Comparison of ENCODE assay signal across 13 cellular contexts in genomic region chr17:76132574-76133338, GRCh38. TPM values are rescaled to one million over a fixed set of nuclear protein-coding genes. Genes with fewer than 3 reads are reported as not detected.
DNase-seq lines count a peak whose midpoint lies in the region; ATAC-seq, FAIRE-seq and TF ChIP-seq lines count a peak whose summit lies in the region.
"Had no signal": no experiment of that assay in that cellular context is flagged by ENCODE, and none has a peak within 500 bp of the region (broad histone marks: within the 10 kb centered on the region; RNA-seq: fewer than 3 reads in every experiment).

No MANE protein-coding gene starts in this region.

- no peak for TF ChIP-seq POLR2A in ovary (IDR thresholded peaks at IDR 0.05)

- FAIRE-seq in kidney (lab: Jason Lieb, UNC) = no peak
- FAIRE-seq: A204.1, K562 had no signal

- DNase-seq in NCI-H2171 treated with DMSO at 0.1 percent for 48 hours (lab: John Stamatoyannopoulos, UW) = peak; percentile 33
- no peak for DNase-seq in NCI-H2171 (lab: John Stamatoyannopoulos, UW)
- peak; percentile 60 for DNase-seq in RWPE1 (ENCODE audit: low spot score)
- peak; percentile 92 for DNase-seq in kidney
- no peak for DNase-seq in ovary
- no peak for DNase-seq in posterior vena cava (ENCODE audit: low spot score)
- DNase-seq: stimulated activated CD4-positive, alpha-beta T cell treated with anti-CD3 and anti-CD28 coated beads, Interleukin-4, amount 100 ng/mL, for 1 hour had no signal

- H3K9ac ChIP-seq in kidney (ENCODE audit: low read length in 2 of 2) = no peak overlapping the region

- H3K9me3 ChIP-seq in kidney (ENCODE audit: control insufficient read depth in 1 of 2, low read length in 2 of 2) (no peaks in the 10 kb centered on the region), ovary (no peaks in the 10 kb centered on the region)
- H3K9me3 ChIP-seq: suprapubic skin had no signal

- H3K4me3 ChIP-seq in kidney (ENCODE audit: low read length in 2 of 2) (no peak overlapping the region), ovary (no peak overlapping the region)
- H3K4me3 ChIP-seq: K562, suprapubic skin had no signal

- 34 to 36% (median 34%) methylated on average over 14 to 21 of the region's 21 CpGs for WGBS in ovary, 3 donors

- intact Hi-C loops in kidney (cut with DNase I) (no loop called here), ovary (cut with DNase I) (no loop called here), posterior vena cava (cut with DNase I) (loop anchor here in 1 of 2 donors (5.0 kb wide), 1 partner anchor 45 kb away; no protein-coding TSS in a partner anchor)

- POLR2A ChIA-PET in RWPE1 (lab: Yijun Ruan, JAX; ENCODE audit: low non-redundant PET) = interaction anchor here (0.6 kb wide), 1 partner anchor 360 kb away, joined by 3 read pairs; no protein-coding TSS in a partner anchor

- H3K27me3 ChIP-seq in ovary = peaks cover 2% of the 10 kb centered on the region

- CTCF ChIA-PET in RWPE1 (lab: Yijun Ruan, JAX) = interaction anchor here (0.6 to 1.6 kb wide), 4 partner anchors 11 to 320 kb away, joined by 3 to 6 read pairs (median 4); no protein-coding TSS in a partner anchor

- H3K4me1 ChIP-seq in kidney (ENCODE audit: control insufficient read depth in 1 of 2, insufficient read depth in 1 of 2, low read depth in 1 of 2, low read length in 2 of 2) (peaks cover 0 to 4% of the 10 kb centered on the region in 2 donors), ovary (ENCODE audit: insufficient read depth) (no peaks in the 10 kb centered on the region)

- no peak for ATAC-seq in GM19324 (IDR thresholded peaks at IDR 0.05; ENCODE audit: low FRiP score, unreplicated experiment)
- no peak for ATAC-seq in GM18520 (IDR thresholded peaks at IDR 0.05; ENCODE audit: unreplicated experiment)
- ATAC-seq: K562; natural killer cell treated with Interleukin-12 subunit alpha and Interleukin-12 subunit beta and Interleukin-15 and Interleukin-18, amount 100 ng/mL, for 72 hours had no signal

- H3K27ac ChIP-seq in RWPE1 = no peak overlapping the region
- no peak overlapping the region for H3K27ac ChIP-seq in kidney (ENCODE audit: low read depth in 2 of 2, low read length in 2 of 2)
- no peak overlapping the region for H3K27ac ChIP-seq in ovary
- H3K27ac ChIP-seq: suprapubic skin had no signal

- no peak for TF ChIP-seq EP300 in ovary (IDR thresholded peaks at IDR 0.05)

- H3K36me3 ChIP-seq in kidney (ENCODE audit: control insufficient read depth in 1 of 2, insufficient read depth in 2 of 2, low read length in 2 of 2) (no peaks in the 10 kb centered on the region), ovary (no peaks in the 10 kb centered on the region)
- H3K36me3 ChIP-seq: suprapubic skin had no signal

- TF ChIP-seq CTCF in RWPE1 (conservative IDR thresholded peaks at IDR 0.05; ENCODE audit: low read depth) (no peak), kidney (IDR thresholded peaks at IDR 0.05; ENCODE audit: borderline replicate concordance, extremely low read depth, insufficient read depth) (no peak), ovary (IDR thresholded peaks at IDR 0.05) (no peak)

RNA-seq across cellular contexts. Expression of gene FOXJ1, which starts 8.3 kb away (rescaled TPM):
- total RNA-seq in kidney (6.8 TPM), ovary (100 to 1,000 TPM in 1 of 7 donors, 1 to 10 TPM in 4, under 1 TPM in 1, not detected in 1; 0.28 to 168 (median 6.9) TPM), posterior vena cava (not detected)
- polyA plus RNA-seq in kidney (ENCODE audit: insufficient read depth, low read depth, low replicate concordance) (3.4 TPM), ovary (under 1 TPM in 1 of 2 donors, not detected in 1; 0.23 TPM)
- polyA plus RNA-seq: K562 had no signal

RNA-seq across cellular contexts. Expression of gene EXOC7, which starts 29.2 kb away (rescaled TPM):
- total RNA-seq in kidney (143 TPM), ovary (100 to 1,000 TPM in 5 of 7 donors, 10 to 100 TPM in 2; 46.9 to 121 (median 115) TPM), posterior vena cava (10 to 100 TPM; 94.5 to 98.2 TPM)
- polyA plus RNA-seq in kidney (ENCODE audit: insufficient read depth, low read depth, low replicate concordance) (83.2 TPM), ovary (10 to 100 TPM; 54.0 to 94.8 TPM)

RNA-seq across cellular contexts. Expression of gene ZACN, which starts 53.8 kb away (rescaled TPM):
- total RNA-seq in kidney = 0.22 TPM
- not detected for polyA plus RNA-seq in kidney (ENCODE audit: insufficient read depth, low read depth, low replicate concordance)
- under 1 TPM in 3 of 7 donors, not detected in 4; 0.10 to 0.52 (median 0.34) TPM for total RNA-seq in ovary
- polyA plus RNA-seq in ovary = 1 to 10 TPM in 1 of 2 donors, not detected in 1; 1.1 TPM
- not detected for total RNA-seq in posterior vena cava
- total RNA-seq: suprapubic skin had no signal
- polyA plus RNA-seq: K562 had no signal

RNA-seq across cellular contexts. Expression of gene GALR2, which starts 58.2 kb away (rescaled TPM):
- total RNA-seq in kidney (not detected), ovary (under 1 TPM in 1 of 7 donors, not detected in 6; 0.34 TPM), posterior vena cava (not detected)
- polyA plus RNA-seq in kidney (ENCODE audit: insufficient read depth, low read depth, low replicate concordance) (not detected), ovary (not detected)
- total RNA-seq: K562 had no signal

Comparison
In these comparisons a context has a peak if more than half of its experiments do, and no peak if none do; other contexts are left out.
1. DNase-seq: peak in NCI-H2171 treated with DMSO at 0.1 percent for 48 hours (single experiment), RWPE1 (single experiment) and kidney (single experiment); none in NCI-H2171 (single experiment), ovary (0 of 5) and posterior vena cava (single experiment).